ENCODE assay signal across 29 cellular contexts in the genomic region with DNA sequence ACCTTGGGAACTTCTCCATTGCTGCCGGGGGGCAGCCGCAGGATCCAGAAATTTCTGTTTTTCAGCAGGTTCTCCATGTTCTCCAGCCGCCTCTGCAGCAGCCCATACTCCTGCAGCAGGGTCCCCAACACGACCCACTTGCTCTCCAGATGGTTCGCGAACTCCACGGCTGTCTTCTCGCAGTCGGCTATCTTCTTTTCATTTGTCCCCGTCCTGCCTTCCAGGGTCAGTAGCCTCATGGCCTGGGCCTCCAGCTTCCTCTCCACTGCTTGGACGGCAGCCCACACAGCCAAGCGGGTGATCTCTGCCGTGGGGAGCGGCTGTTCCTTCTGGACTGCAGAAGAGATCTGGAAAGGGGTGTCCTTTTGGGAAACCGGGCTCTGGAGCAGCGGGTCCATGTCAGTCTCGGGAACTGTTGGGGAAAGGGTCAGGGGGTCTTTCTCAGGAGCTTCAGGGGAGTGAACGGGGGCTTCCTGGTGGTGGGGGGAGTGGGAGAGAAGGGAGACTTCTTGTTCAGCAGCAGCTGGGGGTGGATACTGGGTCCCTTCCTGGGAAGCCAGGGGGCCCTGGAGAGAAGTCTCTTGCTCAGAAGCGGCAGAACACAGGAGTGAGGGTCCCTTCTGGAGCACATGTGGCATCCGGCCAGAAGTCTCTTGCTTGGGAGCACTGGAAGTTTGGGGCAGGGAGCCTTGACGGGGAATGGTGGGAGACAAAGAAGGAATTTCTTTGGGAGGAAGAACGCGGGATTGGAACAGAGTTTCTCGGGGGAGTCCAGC.
"Had no signal": no experiment of that assay in that cellular context is flagged by ENCODE, and none has a peak within 500 bp of the region (broad histone marks: within the 10 kb centered on the region; RNA-seq: fewer than 3 reads in every experiment).

No MANE protein-coding gene starts in this region.

- H3K27me3 ChIP-seq: ascending aorta, cardiac muscle cell, heart left ventricle, right atrium auricular region, suprapubic skin, tibial artery had no signal

- H3K9me3 Mint-ChIP-seq: activated naive CD4-positive, alpha-beta T cell treated with anti-CD3 and anti-CD28 coated beads, Interleukin-2, amount 10 ng/mL, durations not matched to agents 7 days and 5 days; activated naive CD8-positive, alpha-beta T cell treated with anti-CD3 and anti-CD28 coated beads, Interleukin-2, amount 10 ng/mL, durations not matched to agents 7 days and 5 days; activated T-helper 1 cell treated with anti-CD3 and anti-CD28 coated beads, Interleukin-12 subunit alpha, Interleukin-12 subunit beta, Interleukin-2, Interleukin-4 antibody, amounts not matched to agents 30 ng/mL and 10 ng/mL and 1 ng/mL, durations not matched to agents 14 hours and 24 hours and 36 hours; brain; mesothelial cell of epicardium; naive B cell; neural crest cell had no signal

- H3K4me3 ChIP-seq: ascending aorta, cardiac muscle cell, heart left ventricle, left lung, right atrium auricular region, suprapubic skin, tibial artery had no signal

- DNase-seq: activated CD4-positive, alpha-beta T cell treated with anti-CD3 and anti-CD28 coated beads, Interleukin-2, amount 50 U/mL, for 1 hour; activated CD4-positive, CD25-positive, alpha-beta regulatory T cell treated with anti-CD3 and anti-CD28 coated beads, Interleukin-2, amount 50 U/mL, for 72 hours; activated gamma-delta T cell; activated naive CD4-positive, alpha-beta T cell treated with anti-CD3 and anti-CD28 coated beads, Interleukin-2, amount 10 ng/mL, durations not matched to agents 7 days and 5 days; activated naive CD8-positive, alpha-beta T cell treated with anti-CD3 and anti-CD28 coated beads, Interleukin-2, amount 10 ng/mL, durations not matched to agents 7 days and 5 days; cerebellar nuclear complex; cortex of kidney; foreskin fibroblast; heart left ventricle; hypothalamus; left lung; mammary epithelial cell; naive B cell; nucleus accumbens; stimulated activated CD4-positive, alpha-beta T cell treated with anti-CD3 and anti-CD28 coated beads, Interleukin-15, amount 100 ng/mL, for 24 hours; stimulated activated CD4-positive, alpha-beta T cell treated with anti-CD3 and anti-CD28 coated beads, Interleukin-2, amount 100 ng/mL, for 24 hours; stimulated activated naive CD4-positive, alpha-beta T cell; T-helper 2 cell; tibial artery had no signal

- H3K4me3 Mint-ChIP-seq: activated naive CD4-positive, alpha-beta T cell treated with anti-CD3 and anti-CD28 coated beads, Interleukin-2, amount 10 ng/mL, durations not matched to agents 7 days and 5 days; activated naive CD8-positive, alpha-beta T cell treated with anti-CD3 and anti-CD28 coated beads, Interleukin-2, amount 10 ng/mL, durations not matched to agents 7 days and 5 days; activated T-helper 1 cell treated with anti-CD3 and anti-CD28 coated beads, Interleukin-12 subunit alpha, Interleukin-12 subunit beta, Interleukin-2, Interleukin-4 antibody, amounts not matched to agents 30 ng/mL and 10 ng/mL and 1 ng/mL, durations not matched to agents 14 hours and 24 hours and 36 hours; mesothelial cell of epicardium had no signal

- H3K27me3 Mint-ChIP-seq: activated naive CD4-positive, alpha-beta T cell treated with anti-CD3 and anti-CD28 coated beads, Interleukin-2, amount 10 ng/mL, durations not matched to agents 7 days and 5 days; activated naive CD8-positive, alpha-beta T cell treated with anti-CD3 and anti-CD28 coated beads, Interleukin-2, amount 10 ng/mL, durations not matched to agents 7 days and 5 days; naive B cell had no signal

- H3K27ac ChIP-seq: ascending aorta, cardiac muscle cell, heart left ventricle, left lung, parathyroid adenoma, right atrium auricular region, suprapubic skin, tibial artery had no signal

- H3K9me3 ChIP-seq: ascending aorta, heart left ventricle, left lung, right atrium auricular region, suprapubic skin, tibial artery had no signal

- H3K27ac Mint-ChIP-seq: activated naive CD4-positive, alpha-beta T cell treated with anti-CD3 and anti-CD28 coated beads, Interleukin-2, amount 10 ng/mL, durations not matched to agents 7 days and 5 days; activated naive CD8-positive, alpha-beta T cell treated with anti-CD3 and anti-CD28 coated beads, Interleukin-2, amount 10 ng/mL, durations not matched to agents 7 days and 5 days; activated T-helper 1 cell treated with anti-CD3 and anti-CD28 coated beads, Interleukin-12 subunit alpha, Interleukin-12 subunit beta, Interleukin-2, Interleukin-4 antibody, amounts not matched to agents 30 ng/mL and 10 ng/mL and 1 ng/mL, durations not matched to agents 14 hours and 24 hours and 36 hours; brain; mesothelial cell of epicardium had no signal

- ATAC-seq: heart left ventricle, left lung, SK-N-SH treated with all-trans-retinoic acid at 6 μM for 48 hours had no signal
